Comparison of ENCODE assay signal across 18 cellular contexts in the genomic region with DNA sequence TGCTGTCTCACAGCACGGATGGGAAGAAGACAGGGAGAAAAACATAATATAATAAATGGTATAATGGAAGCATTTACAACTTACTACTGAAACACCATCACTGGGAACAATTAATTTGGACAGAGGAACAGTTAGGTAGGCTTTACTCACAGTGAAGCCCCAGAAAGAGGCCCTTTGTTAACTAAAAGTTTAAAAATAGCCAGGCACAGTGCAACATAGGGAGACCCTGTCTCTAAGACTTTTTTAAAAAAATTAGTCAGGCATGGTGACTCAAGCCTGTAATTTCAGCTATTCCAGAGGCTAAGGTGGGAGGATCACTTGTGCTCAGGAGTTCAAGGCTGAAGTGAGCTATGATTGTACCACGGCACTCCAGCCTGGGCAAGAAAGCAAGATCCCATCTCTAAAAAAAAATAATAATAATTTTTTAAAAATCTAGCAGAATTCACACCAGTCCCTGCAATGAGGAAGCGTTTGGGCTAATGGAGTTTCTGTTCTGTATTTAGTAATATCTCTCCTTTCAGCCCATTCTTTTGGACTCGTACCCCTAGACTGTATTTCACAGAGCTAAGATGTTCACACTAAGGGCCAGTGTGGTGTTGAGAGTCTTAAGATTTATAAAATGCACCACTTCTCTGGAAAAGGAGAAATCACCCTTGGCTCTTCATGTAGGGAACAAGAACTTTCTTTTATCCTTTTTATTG.
DNase-seq lines count a peak whose midpoint lies in the region; ATAC-seq and TF ChIP-seq lines count a peak whose summit lies in the region.
"Had no signal": no experiment of that assay in that cellular context is flagged by ENCODE, and none has a peak within 500 bp of the region (broad histone marks: within the 10 kb centered on the region; RNA-seq: fewer than 3 reads in every experiment).

No MANE protein-coding gene starts in this region.

- in situ Hi-C loops in GM13976 (cut with MboI; ENCODE audit: low sequenced_read_pairs, unreplicated experiment) (no loop called here), KBM-7 (cut with MboI; ENCODE audit: low pct_unique_long_range_greater_than_20kb, low sequenced_read_pairs) (no loop called here)

- H3K4me1 ChIP-seq in foreskin keratinocyte, result no peaks in the 10 kb centered on the region
- H3K4me1 ChIP-seq: SJSA1 had no signal

- no peak for TF ChIP-seq CTCF in foreskin keratinocyte (conservative IDR thresholded peaks at IDR 0.05)
- TF ChIP-seq CTCF in GM13976 (IDR thresholded peaks at IDR 0.05; ENCODE audit: borderline replicate concordance, control extremely low read depth, extremely low read depth, insufficient read depth, missing control alignments), result no peak

- DNase-seq in NOMO-1 treated with DMSO at 0.1 percent for 48 hours (lab: John Stamatoyannopoulos, UW; ENCODE audit: unreplicated experiment) (peak; percentile 4), NOMO-1 (lab: John Stamatoyannopoulos, UW; ENCODE audit: unreplicated experiment in 2 of 2) (no peak), NCI-H69 (lab: John Stamatoyannopoulos, UW) (peak; percentile 56), foreskin keratinocyte (no peak), GM13976 (ENCODE audit: low spot score) (no peak), KBM-7 (no peak)
- DNase-seq: CD4-positive, CD25-positive, alpha-beta regulatory T cell; EL; MM.1S; NCI-H1105 treated with DMSO at 0.1 percent for 48 hours; NCI-H1694; NCI-H2081 treated with DMSO at 0.1 percent for 48 hours; NCI-H510A; NCI-H82 had no signal

- H3K27ac ChIP-seq in foreskin keratinocyte, result no peak overlapping the region
- H3K27ac ChIP-seq: HL-60, SJSA1 had no signal

- ATAC-seq in foreskin keratinocyte (peak; percentile 38), GM21515 (IDR thresholded peaks at IDR 0.05; ENCODE audit: unreplicated experiment) (no peak)
- ATAC-seq: Panc1 had no signal

- H3K27me3 ChIP-seq in foreskin keratinocyte, result no peaks in the 10 kb centered on the region
- H3K27me3 ChIP-seq: SJSA1 had no signal

Comparison
In these comparisons a context has a peak if more than half of its experiments do, and no peak if none do; other contexts are left out.
1. DNase-seq: peak in NOMO-1 treated with DMSO at 0.1 percent for 48 hours (single experiment) and NCI-H69 (single experiment); none in NOMO-1 (0 of 2), foreskin keratinocyte (0 of 2), GM13976 (single experiment) and KBM-7 (single experiment).